In genomic region chr2:109660046-109660860, GRCh38 we compare ENCODE assay signal across 2 cellular contexts.
TF ChIP-seq lines count a peak whose summit lies in the region.

No MANE protein-coding gene starts in this region.

TF ChIP-seq in GM23338, 12 proteins besides CTCF, POLR2A, EP300 and RAD21:
- TF ChIP-seq, protein P1, sequence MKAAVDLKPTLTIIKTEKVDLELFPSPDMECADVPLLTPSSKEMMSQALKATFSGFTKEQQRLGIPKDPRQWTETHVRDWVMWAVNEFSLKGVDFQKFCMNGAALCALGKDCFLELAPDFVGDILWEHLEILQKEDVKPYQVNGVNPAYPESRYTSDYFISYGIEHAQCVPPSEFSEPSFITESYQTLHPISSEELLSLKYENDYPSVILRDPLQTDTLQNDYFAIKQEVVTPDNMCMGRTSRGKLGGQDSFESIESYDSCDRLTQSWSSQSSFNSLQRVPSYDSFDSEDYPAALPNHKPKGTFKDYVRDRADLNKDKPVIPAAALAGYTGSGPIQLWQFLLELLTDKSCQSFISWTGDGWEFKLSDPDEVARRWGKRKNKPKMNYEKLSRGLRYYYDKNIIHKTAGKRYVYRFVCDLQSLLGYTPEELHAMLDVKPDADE (IDR thresholded peaks at IDR 0.05) = no peak
- TF ChIP-seq ZNF114 (CRISPR knock-in tag; IDR thresholded peaks at IDR 0.05) (no peak), EZH2 (IDR thresholded peaks at IDR 0.05; ENCODE audit: low read depth, unreplicated experiment) (no peak), CREB1 (CRISPR knock-in tag; IDR thresholded peaks at IDR 0.05; ENCODE audit: low read depth) (no peak), REST (IDR thresholded peaks at IDR 0.05; ENCODE audit: unreplicated experiment) (no peak), ZNF331 (CRISPR knock-in tag; IDR thresholded peaks at IDR 0.05; ENCODE audit: low read depth) (no peak), NANOG (IDR thresholded peaks at IDR 0.05; ENCODE audit: borderline replicate concordance) (no peak), EZH2phosphoT487 (IDR thresholded peaks at IDR 0.05; ENCODE audit: unreplicated experiment) (no peak), POLR2AphosphoS5 (IDR thresholded peaks at IDR 0.05; ENCODE audit: low read depth) (no peak), JUNB (IDR thresholded peaks at IDR 0.05; ENCODE audit: unreplicated experiment) (no peak), STAT1 (IDR thresholded peaks at IDR 0.05; ENCODE audit: unreplicated experiment) (no peak)
- TF ChIP-seq, protein P2, sequence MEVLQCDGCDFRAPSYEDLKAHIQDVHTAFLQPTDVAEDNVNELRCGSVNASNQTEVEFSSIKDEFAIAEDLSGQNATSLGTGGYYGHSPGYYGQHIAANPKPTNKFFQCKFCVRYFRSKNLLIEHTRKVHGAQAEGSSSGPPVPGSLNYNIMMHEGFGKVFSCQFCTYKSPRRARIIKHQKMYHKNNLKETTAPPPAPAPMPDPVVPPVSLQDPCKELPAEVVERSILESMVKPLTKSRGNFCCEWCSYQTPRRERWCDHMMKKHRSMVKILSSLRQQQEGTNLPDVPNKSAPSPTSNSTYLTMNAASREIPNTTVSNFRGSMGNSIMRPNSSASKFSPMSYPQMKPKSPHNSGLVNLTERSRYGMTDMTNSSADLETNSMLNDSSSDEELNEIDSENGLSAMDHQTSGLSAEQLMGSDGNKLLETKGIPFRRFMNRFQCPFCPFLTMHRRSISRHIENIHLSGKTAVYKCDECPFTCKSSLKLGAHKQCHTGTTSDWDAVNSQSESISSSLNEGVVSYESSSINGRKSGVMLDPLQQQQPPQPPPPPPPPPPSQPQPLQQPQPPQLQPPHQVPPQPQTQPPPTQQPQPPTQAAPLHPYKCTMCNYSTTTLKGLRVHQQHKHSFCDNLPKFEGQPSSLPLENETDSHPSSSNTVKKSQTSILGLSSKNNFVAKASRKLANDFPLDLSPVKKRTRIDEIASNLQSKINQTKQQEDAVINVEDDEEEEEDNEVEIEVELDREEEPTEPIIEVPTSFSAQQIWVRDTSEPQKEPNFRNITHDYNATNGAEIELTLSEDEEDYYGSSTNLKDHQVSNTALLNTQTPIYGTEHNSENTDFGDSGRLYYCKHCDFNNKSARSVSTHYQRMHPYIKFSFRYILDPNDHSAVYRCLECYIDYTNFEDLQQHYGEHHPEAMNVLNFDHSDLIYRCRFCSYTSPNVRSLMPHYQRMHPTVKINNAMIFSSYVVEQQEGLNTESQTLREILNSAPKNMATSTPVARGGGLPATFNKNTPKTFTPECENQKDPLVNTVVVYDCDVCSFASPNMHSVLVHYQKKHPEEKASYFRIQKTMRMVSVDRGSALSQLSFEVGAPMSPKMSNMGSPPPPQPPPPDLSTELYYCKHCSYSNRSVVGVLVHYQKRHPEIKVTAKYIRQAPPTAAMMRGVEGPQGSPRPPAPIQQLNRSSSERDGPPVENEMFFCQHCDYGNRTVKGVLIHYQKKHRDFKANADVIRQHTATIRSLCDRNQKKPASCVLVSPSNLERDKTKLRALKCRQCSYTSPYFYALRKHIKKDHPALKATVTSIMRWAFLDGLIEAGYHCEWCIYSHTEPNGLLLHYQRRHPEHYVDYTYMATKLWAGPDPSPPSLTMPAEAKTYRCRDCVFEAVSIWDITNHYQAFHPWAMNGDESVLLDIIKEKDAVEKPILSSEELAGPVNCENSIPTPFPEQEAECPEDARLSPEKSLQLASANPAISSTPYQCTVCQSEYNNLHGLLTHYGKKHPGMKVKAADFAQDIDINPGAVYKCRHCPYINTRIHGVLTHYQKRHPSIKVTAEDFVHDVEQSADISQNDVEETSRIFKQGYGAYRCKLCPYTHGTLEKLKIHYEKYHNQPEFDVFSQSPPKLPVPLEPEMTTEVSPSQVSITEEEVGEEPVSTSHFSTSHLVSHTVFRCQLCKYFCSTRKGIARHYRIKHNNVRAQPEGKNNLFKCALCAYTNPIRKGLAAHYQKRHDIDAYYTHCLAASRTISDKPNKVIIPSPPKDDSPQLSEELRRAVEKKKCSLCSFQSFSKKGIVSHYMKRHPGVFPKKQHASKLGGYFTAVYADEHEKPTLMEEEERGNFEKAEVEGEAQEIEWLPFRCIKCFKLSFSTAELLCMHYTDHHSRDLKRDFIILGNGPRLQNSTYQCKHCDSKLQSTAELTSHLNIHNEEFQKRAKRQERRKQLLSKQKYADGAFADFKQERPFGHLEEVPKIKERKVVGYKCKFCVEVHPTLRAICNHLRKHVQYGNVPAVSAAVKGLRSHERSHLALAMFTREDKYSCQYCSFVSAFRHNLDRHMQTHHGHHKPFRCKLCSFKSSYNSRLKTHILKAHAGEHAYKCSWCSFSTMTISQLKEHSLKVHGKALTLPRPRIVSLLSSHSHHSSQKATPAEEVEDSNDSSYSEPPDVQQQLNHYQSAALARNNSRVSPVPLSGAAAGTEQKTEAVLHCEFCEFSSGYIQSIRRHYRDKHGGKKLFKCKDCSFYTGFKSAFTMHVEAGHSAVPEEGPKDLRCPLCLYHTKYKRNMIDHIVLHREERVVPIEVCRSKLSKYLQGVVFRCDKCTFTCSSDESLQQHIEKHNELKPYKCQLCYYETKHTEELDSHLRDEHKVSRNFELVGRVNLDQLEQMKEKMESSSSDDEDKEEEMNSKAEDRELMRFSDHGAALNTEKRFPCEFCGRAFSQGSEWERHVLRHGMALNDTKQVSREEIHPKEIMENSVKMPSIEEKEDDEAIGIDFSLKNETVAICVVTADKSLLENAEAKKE (CRISPR knock-in tag; IDR thresholded peaks at IDR 0.05) = no peak

TF ChIP-seq in endothelial cell of umbilical vein, 7 proteins besides CTCF, POLR2A, EP300 and RAD21:
- TF ChIP-seq EZH2 (IDR thresholded peaks at IDR 0.05; ENCODE audit: borderline replicate concordance, low read depth, low read length, severe bottlenecking) (no peak), JUN (IDR thresholded peaks at IDR 0.05; ENCODE audit: borderline replicate concordance, insufficient read depth, insufficient read length, low read depth) (peak; percentile 34)
